ENCODE assay signal across 2 cellular contexts in genomic region chr17:73803867-73804539, GRCh38.
A peak's percentile ranks its signal among the peaks of the same experiment; 100 is the strongest.
TF ChIP-seq lines count a peak whose summit lies in the region.

No MANE protein-coding gene starts in this region.

TF ChIP-seq in A549, 52 proteins besides CTCF, POLR2A, EP300 and RAD21:
- TF ChIP-seq MYC (IDR thresholded peaks at IDR 0.05; ENCODE audit: borderline replicate concordance, low read length) = no peak
- TF ChIP-seq SREBF2 (IDR thresholded peaks at IDR 0.05) = no peak
- TF ChIP-seq FOSB (CRISPR knock-in tag; IDR thresholded peaks at IDR 0.05) = no peak
- no peak for TF ChIP-seq KDM5A (IDR thresholded peaks at IDR 0.05)
- TF ChIP-seq CHD2 (IDR thresholded peaks at IDR 0.05; ENCODE audit: low read length, partially characterized antibody) = no peak
- TF ChIP-seq ZFP36 (IDR thresholded peaks at IDR 0.05; ENCODE audit: borderline replicate concordance, partially characterized antibody) = no peak
- no peak for TF ChIP-seq RCOR1 (IDR thresholded peaks at IDR 0.05; ENCODE audit: low read depth, low read length)
- no peak for TF ChIP-seq EHMT2 (IDR thresholded peaks at IDR 0.05; ENCODE audit: low read depth)
- no peak for TF ChIP-seq ESRRA (IDR thresholded peaks at IDR 0.05; ENCODE audit: borderline replicate concordance, low read length)
- no peak for TF ChIP-seq FOSL2 (IDR thresholded peaks at IDR 0.05)
- TF ChIP-seq FOSL2 (CRISPR knock-in tag; IDR thresholded peaks at IDR 0.05) = no peak
- no peak for TF ChIP-seq ZNF302 (CRISPR knock-in tag; IDR thresholded peaks at IDR 0.05)
- no peak for TF ChIP-seq TP53 (CRISPR knock-in tag; IDR thresholded peaks at IDR 0.05)
- TF ChIP-seq, protein P1, sequence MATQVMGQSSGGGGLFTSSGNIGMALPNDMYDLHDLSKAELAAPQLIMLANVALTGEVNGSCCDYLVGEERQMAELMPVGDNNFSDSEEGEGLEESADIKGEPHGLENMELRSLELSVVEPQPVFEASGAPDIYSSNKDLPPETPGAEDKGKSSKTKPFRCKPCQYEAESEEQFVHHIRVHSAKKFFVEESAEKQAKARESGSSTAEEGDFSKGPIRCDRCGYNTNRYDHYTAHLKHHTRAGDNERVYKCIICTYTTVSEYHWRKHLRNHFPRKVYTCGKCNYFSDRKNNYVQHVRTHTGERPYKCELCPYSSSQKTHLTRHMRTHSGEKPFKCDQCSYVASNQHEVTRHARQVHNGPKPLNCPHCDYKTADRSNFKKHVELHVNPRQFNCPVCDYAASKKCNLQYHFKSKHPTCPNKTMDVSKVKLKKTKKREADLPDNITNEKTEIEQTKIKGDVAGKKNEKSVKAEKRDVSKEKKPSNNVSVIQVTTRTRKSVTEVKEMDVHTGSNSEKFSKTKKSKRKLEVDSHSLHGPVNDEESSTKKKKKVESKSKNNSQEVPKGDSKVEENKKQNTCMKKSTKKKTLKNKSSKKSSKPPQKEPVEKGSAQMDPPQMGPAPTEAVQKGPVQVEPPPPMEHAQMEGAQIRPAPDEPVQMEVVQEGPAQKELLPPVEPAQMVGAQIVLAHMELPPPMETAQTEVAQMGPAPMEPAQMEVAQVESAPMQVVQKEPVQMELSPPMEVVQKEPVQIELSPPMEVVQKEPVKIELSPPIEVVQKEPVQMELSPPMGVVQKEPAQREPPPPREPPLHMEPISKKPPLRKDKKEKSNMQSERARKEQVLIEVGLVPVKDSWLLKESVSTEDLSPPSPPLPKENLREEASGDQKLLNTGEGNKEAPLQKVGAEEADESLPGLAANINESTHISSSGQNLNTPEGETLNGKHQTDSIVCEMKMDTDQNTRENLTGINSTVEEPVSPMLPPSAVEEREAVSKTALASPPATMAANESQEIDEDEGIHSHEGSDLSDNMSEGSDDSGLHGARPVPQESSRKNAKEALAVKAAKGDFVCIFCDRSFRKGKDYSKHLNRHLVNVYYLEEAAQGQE (IDR thresholded peaks at IDR 0.05) = no peak
- no peak for TF ChIP-seq FOXS1 (CRISPR knock-in tag; IDR thresholded peaks at IDR 0.05)
- TF ChIP-seq, protein P2, sequence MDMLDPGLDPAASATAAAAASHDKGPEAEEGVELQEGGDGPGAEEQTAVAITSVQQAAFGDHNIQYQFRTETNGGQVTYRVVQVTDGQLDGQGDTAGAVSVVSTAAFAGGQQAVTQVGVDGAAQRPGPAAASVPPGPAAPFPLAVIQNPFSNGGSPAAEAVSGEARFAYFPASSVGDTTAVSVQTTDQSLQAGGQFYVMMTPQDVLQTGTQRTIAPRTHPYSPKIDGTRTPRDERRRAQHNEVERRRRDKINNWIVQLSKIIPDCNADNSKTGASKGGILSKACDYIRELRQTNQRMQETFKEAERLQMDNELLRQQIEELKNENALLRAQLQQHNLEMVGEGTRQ (IDR thresholded peaks at IDR 0.05) = no peak
- TF ChIP-seq BCL3 (IDR thresholded peaks at IDR 0.05) = no peak
- TF ChIP-seq HOXB13 (CRISPR knock-in tag; IDR thresholded peaks at IDR 0.05; ENCODE audit: low read depth) = no peak

TF ChIP-seq in H1, 55 proteins besides CTCF, POLR2A, EP300 and RAD21:
- TF ChIP-seq GTF2F1 (IDR thresholded peaks at IDR 0.05; ENCODE audit: borderline replicate concordance, low read depth, low read length) = no peak
- TF ChIP-seq KDM4A (IDR thresholded peaks at IDR 0.05; ENCODE audit: low read depth, low read length, severe bottlenecking) = no peak
- TF ChIP-seq PHF8 (conservative IDR thresholded peaks at IDR 0.05; ENCODE audit: low read depth, low read length) = no peak
- no peak for TF ChIP-seq SIX5 (IDR thresholded peaks at IDR 0.05; ENCODE audit: low read depth, low read length)
- peak; percentile 40; the same call in 1 of the 2 replicates for TF ChIP-seq TEAD4 (IDR thresholded peaks at IDR 0.05; ENCODE audit: low read depth, low read length)
TF ChIP-seq in H1: peak in this region for 1.
